33 cellular contexts compared by ENCODE assay signal in genomic region chr12:10747730-10748129, GRCh38. TPM values are rescaled to one million over a fixed set of nuclear protein-coding genes. Genes with fewer than 3 reads are reported as not detected.
"Had no signal": no experiment of that assay in that cellular context is flagged by ENCODE, and none has a peak within 500 bp of the region (broad histone marks: within the 10 kb centered on the region; RNA-seq: fewer than 3 reads in every experiment).

No MANE protein-coding gene starts in this region.

- DNase-seq: activated CD4-positive, alpha-beta T cell treated with anti-CD3 and anti-CD28 coated beads, Interleukin-2, amount 50 U/mL, for 4 hours; activated CD8-positive, alpha-beta T cell treated with anti-CD3 and anti-CD28 coated beads for 36 hours; activated effector memory CD4-positive, alpha-beta T cell treated with anti-CD3 and anti-CD28 coated beads, Interleukin-2, amount 50 U/mL, for 16 hours; activated naive CD4-positive, alpha-beta T cell; activated naive CD4-positive, alpha-beta T cell treated with anti-CD3 and anti-CD28 coated beads, Interleukin-2, amount 50 U/mL, for 16 hours; activated naive CD8-positive, alpha-beta T cell treated with anti-CD3 and anti-CD28 coated beads for 36 hours; activated T-cell treated with anti-CD3 and anti-CD28 coated beads, Interleukin-2, amount 50 U/mL, for 1 hour; activated T-cell treated with anti-CD3 and anti-CD28 coated beads, Interleukin-2, amount 50 U/mL, for 72 hours; amniotic stem cell; aorta; brain microvascular endothelial cell; central memory CD4-positive, alpha-beta T cell; Kasumi-1; MG63; NCI-H1092; NCI-H1436 treated with DMSO at 0.1 percent for 48 hours; NCI-H187 treated with DMSO at 0.1 percent for 48 hours; NCI-H2081; NCI-H2171; NCI-H510A; NCI-H526; NCI-H82; NK-92 treated with Interleukin-12 subunit alpha and Interleukin-12 subunit beta, amount 100 ng/mL, for 24 hours; PC-9 had no signal

- H3K4me2 ChIP-seq: PC-9 had no signal

- H3K9me3 Mint-ChIP-seq: activated CD8-positive, alpha-beta T cell treated with anti-CD3 and anti-CD28 coated beads for 36 hours; activated T-cell treated with anti-CD3 and anti-CD28 coated beads, Interleukin-2, amount 50 U/mL, for 72 hours; activated T-helper 17 cell treated with anti-CD3 and anti-CD28 coated beads, Interleukin-2, amount 50 U/mL, for 72 hours had no signal

- H3K4me3 ChIP-seq: MG63, PC-9, SK-N-MC had no signal

- H3K27ac ChIP-seq: brain microvascular endothelial cell, PC-9, RWPE1, SK-N-MC had no signal

- H3K9me3 ChIP-seq: MG63 had no signal

- H3K27ac Mint-ChIP-seq: activated CD4-positive, alpha-beta T cell treated with anti-CD3 and anti-CD28 coated beads, Interleukin-2, amount 10 ng/mL, durations not matched to agents 24 days and 14 days; activated CD8-positive, alpha-beta T cell treated with anti-CD3 and anti-CD28 coated beads for 36 hours; activated naive CD8-positive, alpha-beta T cell treated with anti-CD3 and anti-CD28 coated beads for 36 hours; activated T-cell treated with anti-CD3 and anti-CD28 coated beads, Interleukin-2, amount 50 U/mL, for 72 hours; activated T-helper 17 cell treated with anti-CD3 and anti-CD28 coated beads, Interleukin-2, amount 50 U/mL, for 72 hours had no signal

- ATAC-seq: activated CD8-positive, alpha-beta T cell treated with anti-CD3 and anti-CD28 coated beads for 36 hours; activated T-cell treated with anti-CD3 and anti-CD28 coated beads, Interleukin-2, amount 50 U/mL, for 72 hours; activated T-helper 17 cell treated with anti-CD3 and anti-CD28 coated beads, Interleukin-2, amount 50 U/mL, for 72 hours; Right ventricle myocardium inferior had no signal

- H3K36me3 Mint-ChIP-seq: activated naive CD8-positive, alpha-beta T cell treated with anti-CD3 and anti-CD28 coated beads for 36 hours had no signal

- H3K4me3 Mint-ChIP-seq: activated CD4-positive, alpha-beta T cell treated with anti-CD3 and anti-CD28 coated beads, Interleukin-2, amount 10 ng/mL, durations not matched to agents 24 days and 14 days; activated CD8-positive, alpha-beta T cell treated with anti-CD3 and anti-CD28 coated beads for 36 hours; activated naive CD8-positive, alpha-beta T cell treated with anti-CD3 and anti-CD28 coated beads for 36 hours; activated T-cell treated with anti-CD3 and anti-CD28 coated beads, Interleukin-2, amount 50 U/mL, for 72 hours; activated T-helper 17 cell treated with anti-CD3 and anti-CD28 coated beads, Interleukin-2, amount 50 U/mL, for 72 hours had no signal

- H2AFZ ChIP-seq: PC-9 had no signal

- H3K36me3 ChIP-seq: brain microvascular endothelial cell, MG63 had no signal

- H3K27me3 ChIP-seq: MG63 had no signal

RNA-seq across cellular contexts. Expression of gene TAS2R7, which starts 54.7 kb away (rescaled TPM):
- total RNA-seq: activated CD4-positive, alpha-beta T cell treated with anti-CD3 and anti-CD28 coated beads, Interleukin-2, amount 10 ng/mL, durations not matched to agents 24 days and 14 days; activated CD8-positive, alpha-beta memory T cell treated with anti-CD3 and anti-CD28 coated beads for 36 hours; activated CD8-positive, alpha-beta T cell treated with anti-CD3 and anti-CD28 coated beads for 36 hours; activated naive CD8-positive, alpha-beta T cell treated with anti-CD3 and anti-CD28 coated beads for 36 hours; activated T-cell treated with anti-CD3 and anti-CD28 coated beads, Interleukin-2, amount 50 U/mL, for 72 hours; activated T-helper 17 cell treated with anti-CD3 and anti-CD28 coated beads, Interleukin-2, amount 50 U/mL, for 72 hours; aorta; OCI-LY7; PC-9; Right ventricle myocardium inferior; T-helper 1 cell treated with Interleukin-12 subunit alpha and Interleukin-12 subunit beta and Interleukin-4 antibody, amounts not matched to agents 30 ng/mL and 1 ng/mL, for 36 hours; T-helper 2 cell treated with Interferon-gamma antibody and Interleukin-4, amounts not matched to agents 100 ng/mL and 5 ng/mL, for 36 hours had no signal
- polyA plus RNA-seq: aorta had no signal

RNA-seq across cellular contexts. Expression of gene TAS2R8, which starts 59.4 kb away (rescaled TPM):
- total RNA-seq: activated CD4-positive, alpha-beta T cell treated with anti-CD3 and anti-CD28 coated beads, Interleukin-2, amount 10 ng/mL, durations not matched to agents 24 days and 14 days; activated CD8-positive, alpha-beta memory T cell treated with anti-CD3 and anti-CD28 coated beads for 36 hours; activated CD8-positive, alpha-beta T cell treated with anti-CD3 and anti-CD28 coated beads for 36 hours; activated naive CD8-positive, alpha-beta T cell treated with anti-CD3 and anti-CD28 coated beads for 36 hours; activated T-cell treated with anti-CD3 and anti-CD28 coated beads, Interleukin-2, amount 50 U/mL, for 72 hours; activated T-helper 17 cell treated with anti-CD3 and anti-CD28 coated beads, Interleukin-2, amount 50 U/mL, for 72 hours; aorta; OCI-LY7; PC-9; Right ventricle myocardium inferior; T-helper 1 cell treated with Interleukin-12 subunit alpha and Interleukin-12 subunit beta and Interleukin-4 antibody, amounts not matched to agents 30 ng/mL and 1 ng/mL, for 36 hours; T-helper 2 cell treated with Interferon-gamma antibody and Interleukin-4, amounts not matched to agents 100 ng/mL and 5 ng/mL, for 36 hours had no signal
- polyA plus RNA-seq: aorta had no signal
